In genomic region chr19:4669723-4670480, GRCh38 we compare ENCODE assay signal across 8 cellular contexts. TPM values are rescaled to one million over a fixed set of nuclear protein-coding genes. Genes with fewer than 3 reads are reported as not detected.
DNase-seq lines count a peak whose midpoint lies in the region; TF ChIP-seq lines count a peak whose summit lies in the region.

Gene MYDGF, minus strand, starts transcription at chr19:4670342. Its CDS starts 8 bp downstream, at chr19:4670334.

- peaks cover 10% of the 10 kb centered on the region for H3K36me3 Mint-ChIP-seq in activated naive CD4-positive, alpha-beta T cell treated with anti-CD3 and anti-CD28 coated beads, Interleukin-2, amount 10 ng/mL, durations not matched to agents 7 days and 5 days

- H3K4me2 ChIP-seq in SK-N-SH = peak within 1 kb of the TSS; percentile 97

- H3K36me3 ChIP-seq in HEK293 (ENCODE audit: control insufficient read depth in 2 of 2, insufficient read depth in 1 of 2, low read length in 2 of 2) = peaks cover 16 to 31% of the 10 kb centered on the region in 2 experiments; a peak in 2 of 3 replicates
- peaks cover 11 to 19% of the 10 kb centered on the region in 2 experiments for H3K36me3 ChIP-seq in SK-N-SH (replicated peaks in 1 of 2; ENCODE audit: control insufficient read depth in 1 of 2, insufficient read depth in 2 of 2, low read length in 1 of 2)

- H3K4me3 ChIP-seq in HEK293 (ENCODE audit: low read depth, low read length) (peak within 1 kb of the TSS; percentile 96), SK-N-SH (ENCODE audit: low read depth in 2 of 2, low read length in 1 of 2) (peak within 1 kb of the TSS; percentile 67 to 94)

- no peaks in the 10 kb centered on the region for H3K9me3 Mint-ChIP-seq in activated naive CD4-positive, alpha-beta T cell treated with anti-CD3 and anti-CD28 coated beads, Interleukin-2, amount 10 ng/mL, durations not matched to agents 7 days and 5 days

- H4K20me1 ChIP-seq in SK-N-SH (ENCODE audit: insufficient read depth) = no peaks in the 10 kb centered on the region

- WGBS in SK-N-SH (ENCODE audit: low lambda C conversion rate) = under 1% methylated on average over 24 of the region's 75 CpGs

- peaks cover 18% of the 10 kb centered on the region for H3K4me1 Mint-ChIP-seq in activated naive CD4-positive, alpha-beta T cell treated with anti-CD3 and anti-CD28 coated beads, Interleukin-2, amount 10 ng/mL, durations not matched to agents 7 days and 5 days

- no peaks in the 10 kb centered on the region for H3K4me1 ChIP-seq in HEK293 (ENCODE audit: control insufficient read depth, insufficient read depth, low read length)
- peaks cover 0 to 7% of the 10 kb centered on the region in 2 experiments; a peak in 2 of 4 replicates for H3K4me1 ChIP-seq in SK-N-SH (ENCODE audit: control insufficient read depth in 1 of 2, insufficient read depth in 2 of 2, low read depth in 1 of 2, low read length in 1 of 2)

- H3K79me2 ChIP-seq in SK-N-SH (ENCODE audit: insufficient read depth) = peaks cover 32% of the 10 kb centered on the region

- DNase-seq in ELR (ENCODE audit: low read depth) (peak; percentile 93), NCI-H1092 treated with DMSO at 0.1 percent for 48 hours (lab: John Stamatoyannopoulos, UW) (peak; percentile 77), SK-N-SH (peak; percentile 100), globus pallidus (ENCODE audit: low spot score) (peak; percentile 84), occipital lobe (lab: John Stamatoyannopoulos, UW) (peak; percentile 78), superior temporal gyrus (ENCODE audit: extremely low spot score) (peak; percentile 85)
- peak; percentile 96 for DNase-seq in activated naive CD4-positive, alpha-beta T cell treated with anti-CD3 and anti-CD28 coated beads, Interleukin-2, amount 10 ng/mL, durations not matched to agents 7 days and 5 days

- H3K27ac Mint-ChIP-seq in activated naive CD4-positive, alpha-beta T cell treated with anti-CD3 and anti-CD28 coated beads, Interleukin-2, amount 10 ng/mL, durations not matched to agents 7 days and 5 days = peak within 1 kb of the TSS; percentile 83

- H3K4me3 Mint-ChIP-seq in activated naive CD4-positive, alpha-beta T cell treated with anti-CD3 and anti-CD28 coated beads, Interleukin-2, amount 10 ng/mL, durations not matched to agents 7 days and 5 days = peak within 1 kb of the TSS; percentile 91

- POLR2A ChIA-PET in HEK293 (lab: Yijun Ruan, JAX) (interaction anchor here (0.5 to 1.1 kb wide), 2 partner anchors 12 to 30 kb away, joined by 3 to 4 read pairs; no protein-coding TSS in a partner anchor), SK-N-SH (lab: Yijun Ruan, JAX) (interaction anchor here (1.1 kb wide), 1 partner anchor 30 kb away, joined by 3 read pairs; no protein-coding TSS in a partner anchor)

- H3K9me3 ChIP-seq in HEK293 (ENCODE audit: control insufficient read depth, insufficient read depth, low read depth, low read length) (no peaks in the 10 kb centered on the region), SK-N-SH (no peaks in the 10 kb centered on the region)

- H3K27me3 Mint-ChIP-seq in activated naive CD4-positive, alpha-beta T cell treated with anti-CD3 and anti-CD28 coated beads, Interleukin-2, amount 10 ng/mL, durations not matched to agents 7 days and 5 days = no peaks in the 10 kb centered on the region

- no peaks in the 10 kb centered on the region for H3K27me3 ChIP-seq in SK-N-SH (ENCODE audit: insufficient read depth)

- TF ChIP-seq RAD21 in SK-N-SH (IDR thresholded peaks at IDR 0.05; ENCODE audit: low read length) = no peak

- H3K9ac ChIP-seq in SK-N-SH = peak within 1 kb of the TSS; percentile 95

- CTCF ChIA-PET in HEK293 (lab: Yijun Ruan, JAX) (interaction anchor here (0.5 to 0.6 kb wide), 3 partner anchors 147 to 1198 kb away, joined by 3 to 5 read pairs (median 3); no protein-coding TSS in a partner anchor), SK-N-SH (lab: Yijun Ruan, JAX) (interaction anchor here (1.1 to 1.5 kb wide), 2 partner anchors 33 to 36 kb away, joined by 3 to 5 read pairs; no protein-coding TSS in a partner anchor)
- CTCF ChIA-PET in activated naive CD4-positive, alpha-beta T cell treated with anti-CD3 and anti-CD28 coated beads, Interleukin-2, amount 10 ng/mL, durations not matched to agents 7 days and 5 days (lab: Charles Lee) = no interaction called here

- peak within 1 kb of the TSS; percentile 66; the same call in 1 of the 2 replicates for H2AFZ ChIP-seq in SK-N-SH (ENCODE audit: low read depth)

- no peak for TF ChIP-seq EP300 in SK-N-SH (IDR thresholded peaks at IDR 0.05; ENCODE audit: borderline replicate concordance in 1 of 2, low read depth in 1 of 2, low read length in 1 of 2)

- TF ChIP-seq CTCF in HEK293 (tag by site-specific recombination; IDR thresholded peaks at IDR 0.05) (no peak), SK-N-SH (IDR thresholded peaks at IDR 0.05) (no peak)

- peaks cover 30% of the 10 kb centered on the region for H3F3A ChIP-seq in SK-N-SH (replicated peaks; ENCODE audit: insufficient read depth)

- H3K9me2 ChIP-seq in SK-N-SH = no peaks in the 10 kb centered on the region

- 0 out of 2 replicates have a peak within 1 kb of the TSS, but pooled peaks have one; percentile 39 for H3K27ac ChIP-seq in HEK293 (ENCODE audit: extremely low read depth, low read depth, low read length)
- peak within 1 kb of the TSS; percentile 23 to 57; a peak in 3 of 4 replicates for H3K27ac ChIP-seq in SK-N-SH (ENCODE audit: low read depth in 2 of 2, low read length in 1 of 2)

TF ChIP-seq in HEK293, 187 proteins besides CTCF, POLR2A, EP300 and RAD21 (continues in another document):
- TF ChIP-seq SP2 (tag by site-specific recombination; IDR thresholded peaks at IDR 0.05) = peak; percentile 82
- TF ChIP-seq, protein P1, sequence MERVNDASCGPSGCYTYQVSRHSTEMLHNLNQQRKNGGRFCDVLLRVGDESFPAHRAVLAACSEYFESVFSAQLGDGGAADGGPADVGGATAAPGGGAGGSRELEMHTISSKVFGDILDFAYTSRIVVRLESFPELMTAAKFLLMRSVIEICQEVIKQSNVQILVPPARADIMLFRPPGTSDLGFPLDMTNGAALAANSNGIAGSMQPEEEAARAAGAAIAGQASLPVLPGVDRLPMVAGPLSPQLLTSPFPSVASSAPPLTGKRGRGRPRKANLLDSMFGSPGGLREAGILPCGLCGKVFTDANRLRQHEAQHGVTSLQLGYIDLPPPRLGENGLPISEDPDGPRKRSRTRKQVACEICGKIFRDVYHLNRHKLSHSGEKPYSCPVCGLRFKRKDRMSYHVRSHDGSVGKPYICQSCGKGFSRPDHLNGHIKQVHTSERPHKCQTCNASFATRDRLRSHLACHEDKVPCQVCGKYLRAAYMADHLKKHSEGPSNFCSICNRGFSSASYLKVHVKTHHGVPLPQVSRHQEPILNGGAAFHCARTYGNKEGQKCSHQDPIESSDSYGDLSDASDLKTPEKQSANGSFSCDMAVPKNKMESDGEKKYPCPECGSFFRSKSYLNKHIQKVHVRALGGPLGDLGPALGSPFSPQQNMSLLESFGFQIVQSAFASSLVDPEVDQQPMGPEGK (tag by site-specific recombination; IDR thresholded peaks at IDR 0.05) = peak; percentile 30; the same call in 1 of the 2 replicates

TF ChIP-seq in SK-N-SH, 30 proteins besides CTCF, POLR2A, EP300 and RAD21 (continues in another document):
- TF ChIP-seq EZH2phosphoT487 (IDR thresholded peaks at IDR 0.05; ENCODE audit: borderline replicate concordance, low read depth) (no peak), RCOR1 (IDR thresholded peaks at IDR 0.05; ENCODE audit: low read length) (0 out of 2 replicates have a peak, but pooled peaks have one; percentile 18), GATA2 (CRISPR knock-in tag; IDR thresholded peaks at IDR 0.05) (no peak)
- TF ChIP-seq, protein P2, sequence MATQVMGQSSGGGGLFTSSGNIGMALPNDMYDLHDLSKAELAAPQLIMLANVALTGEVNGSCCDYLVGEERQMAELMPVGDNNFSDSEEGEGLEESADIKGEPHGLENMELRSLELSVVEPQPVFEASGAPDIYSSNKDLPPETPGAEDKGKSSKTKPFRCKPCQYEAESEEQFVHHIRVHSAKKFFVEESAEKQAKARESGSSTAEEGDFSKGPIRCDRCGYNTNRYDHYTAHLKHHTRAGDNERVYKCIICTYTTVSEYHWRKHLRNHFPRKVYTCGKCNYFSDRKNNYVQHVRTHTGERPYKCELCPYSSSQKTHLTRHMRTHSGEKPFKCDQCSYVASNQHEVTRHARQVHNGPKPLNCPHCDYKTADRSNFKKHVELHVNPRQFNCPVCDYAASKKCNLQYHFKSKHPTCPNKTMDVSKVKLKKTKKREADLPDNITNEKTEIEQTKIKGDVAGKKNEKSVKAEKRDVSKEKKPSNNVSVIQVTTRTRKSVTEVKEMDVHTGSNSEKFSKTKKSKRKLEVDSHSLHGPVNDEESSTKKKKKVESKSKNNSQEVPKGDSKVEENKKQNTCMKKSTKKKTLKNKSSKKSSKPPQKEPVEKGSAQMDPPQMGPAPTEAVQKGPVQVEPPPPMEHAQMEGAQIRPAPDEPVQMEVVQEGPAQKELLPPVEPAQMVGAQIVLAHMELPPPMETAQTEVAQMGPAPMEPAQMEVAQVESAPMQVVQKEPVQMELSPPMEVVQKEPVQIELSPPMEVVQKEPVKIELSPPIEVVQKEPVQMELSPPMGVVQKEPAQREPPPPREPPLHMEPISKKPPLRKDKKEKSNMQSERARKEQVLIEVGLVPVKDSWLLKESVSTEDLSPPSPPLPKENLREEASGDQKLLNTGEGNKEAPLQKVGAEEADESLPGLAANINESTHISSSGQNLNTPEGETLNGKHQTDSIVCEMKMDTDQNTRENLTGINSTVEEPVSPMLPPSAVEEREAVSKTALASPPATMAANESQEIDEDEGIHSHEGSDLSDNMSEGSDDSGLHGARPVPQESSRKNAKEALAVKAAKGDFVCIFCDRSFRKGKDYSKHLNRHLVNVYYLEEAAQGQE (IDR thresholded peaks at IDR 0.05; ENCODE audit: low read depth, low read length) = peak; percentile 52
- TF ChIP-seq, protein P3, sequence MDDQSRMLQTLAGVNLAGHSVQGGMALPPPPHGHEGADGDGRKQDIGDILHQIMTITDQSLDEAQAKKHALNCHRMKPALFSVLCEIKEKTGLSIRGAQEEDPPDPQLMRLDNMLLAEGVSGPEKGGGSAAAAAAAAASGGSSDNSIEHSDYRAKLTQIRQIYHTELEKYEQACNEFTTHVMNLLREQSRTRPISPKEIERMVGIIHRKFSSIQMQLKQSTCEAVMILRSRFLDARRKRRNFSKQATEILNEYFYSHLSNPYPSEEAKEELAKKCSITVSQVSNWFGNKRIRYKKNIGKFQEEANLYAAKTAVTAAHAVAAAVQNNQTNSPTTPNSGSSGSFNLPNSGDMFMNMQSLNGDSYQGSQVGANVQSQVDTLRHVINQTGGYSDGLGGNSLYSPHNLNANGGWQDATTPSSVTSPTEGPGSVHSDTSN (IDR thresholded peaks at IDR 0.05) = no peak

RNA-seq across cellular contexts. Expression of gene MYDGF, which starts in this region (rescaled TPM):
- 188 and 312 TPM in 2 replicates for polyA plus RNA-seq in SK-N-SH (2012; rRNA removed)
- polyA plus RNA-seq in SK-N-SH (2012; cell fraction: cytosol; rRNA removed) = 180 and 229 TPM in 2 replicates
- polyA plus RNA-seq in SK-N-SH (2012; cell fraction: nucleus; rRNA removed) = 153 and 184 TPM in 2 replicates
- 37.9 TPM for total RNA-seq in occipital lobe

Comparison
In these comparisons a context has a peak if more than half of its experiments do, and no peak if none do; other contexts are left out.
1. Peak in every context shown above with its lines: DNase-seq, H3K4me3 ChIP-seq and H3K27ac ChIP-seq.